10 cellular contexts compared by ENCODE assay signal in genomic region chr15:60795889-60796288, GRCh38.
DNase-seq lines count a peak whose midpoint lies in the region; ATAC-seq lines count a peak whose summit lies in the region.
"Had no signal": no experiment of that assay in that cellular context is flagged by ENCODE, and none has a peak within 500 bp of the region (broad histone marks: within the 10 kb centered on the region; RNA-seq: fewer than 3 reads in every experiment).

No MANE protein-coding gene starts in this region.

- no peak overlapping the region for H2BK12ac ChIP-seq in neuronal stem cell (ENCODE audit: low read length)

- H3K18ac ChIP-seq in neuronal stem cell (ENCODE audit: low read length), result no peak overlapping the region

- H3K23ac ChIP-seq in neuronal stem cell (ENCODE audit: low read depth, low read length, poor library complexity), result no peak overlapping the region

- no peak overlapping the region for H2AK5ac ChIP-seq in neuronal stem cell (ENCODE audit: low read depth, low read length)

- no peaks in the 10 kb centered on the region for H3K79me1 ChIP-seq in neuronal stem cell (ENCODE audit: low read depth, low read length)

- in situ Hi-C loops in HAP-1 (cut with MboI; ENCODE audit: low sequenced_read_pairs), result no loop called here

- no peak overlapping the region for H3K27ac ChIP-seq in neuronal stem cell (replicated peaks; ENCODE audit: low read length)

- POLR2A ChIA-PET in activated CD4-positive, alpha-beta memory T cell treated with anti-CD3 and anti-CD28 coated beads for 36 hours (lab: Charles Lee), result interaction anchor here (0.6 to 2.0 kb wide), 14 partner anchors 11 to 222 kb away, joined by 3 to 13 read pairs (median 4); no protein-coding TSS in a partner anchor
- POLR2A ChIA-PET in activated CD4-positive, alpha-beta memory T cell treated with anti-CD3 and anti-CD28 coated beads, Interleukin-2, amount 10 ng/mL, durations not matched to agents 7 days and 5 days (lab: Charles Lee), result no interaction called here

- H3K9ac ChIP-seq in neuronal stem cell (ENCODE audit: low read depth, low read length, poor library complexity), result no peak overlapping the region

- H3K4me1 ChIP-seq in neuronal stem cell (ENCODE audit: control insufficient read depth in 2 of 2, insufficient read depth in 1 of 2, low read depth in 1 of 2, low read length in 2 of 2) (peaks cover 0 to 4% of the 10 kb centered on the region in 2 donors), HAP-1 (0 out of 2 replicates have a peak, but pooled peaks cover 7% of the 10 kb centered on the region)

- H2AFZ ChIP-seq in neuronal stem cell (ENCODE audit: low read length), result no peak overlapping the region

- H3K27ac Mint-ChIP-seq in activated CD4-positive, alpha-beta memory T cell treated with anti-CD3 and anti-CD28 coated beads for 36 hours, result peak overlapping the region; percentile 89
- no peak overlapping the region for H3K27ac Mint-ChIP-seq in activated CD4-positive, alpha-beta memory T cell treated with anti-CD3 and anti-CD28 coated beads, Interleukin-2, amount 10 ng/mL, durations not matched to agents 7 days and 5 days

- H3K9me3 Mint-ChIP-seq in activated CD4-positive, alpha-beta memory T cell treated with anti-CD3 and anti-CD28 coated beads for 36 hours, result peaks cover 36% of the 10 kb centered on the region
- H3K9me3 Mint-ChIP-seq in activated CD4-positive, alpha-beta memory T cell treated with anti-CD3 and anti-CD28 coated beads, Interleukin-2, amount 10 ng/mL, durations not matched to agents 7 days and 5 days, result peaks cover 20% of the 10 kb centered on the region

- H3K36me3 ChIP-seq in neuronal stem cell (replicated peaks in 1 of 2; ENCODE audit: control insufficient read depth in 2 of 2, insufficient read depth in 2 of 2, low read length in 2 of 2) (no peaks in the 10 kb centered on the region), HAP-1 (replicated peaks) (no peaks in the 10 kb centered on the region)

- H4K91ac ChIP-seq in neuronal stem cell (ENCODE audit: low read depth, low read length, poor library complexity), result no peak overlapping the region

- no peaks in the 10 kb centered on the region for H3K9me3 ChIP-seq in neuronal stem cell (replicated peaks in 1 of 2; ENCODE audit: control insufficient read depth in 2 of 2, insufficient read depth in 1 of 2, low read depth in 1 of 2, low read length in 2 of 2)
- no peaks in the 10 kb centered on the region for H3K9me3 ChIP-seq in HAP-1

- H3K4me3 Mint-ChIP-seq in activated CD4-positive, alpha-beta memory T cell treated with anti-CD3 and anti-CD28 coated beads for 36 hours, result peak overlapping the region; percentile 27
- no peak overlapping the region for H3K4me3 Mint-ChIP-seq in activated CD4-positive, alpha-beta memory T cell treated with anti-CD3 and anti-CD28 coated beads, Interleukin-2, amount 10 ng/mL, durations not matched to agents 7 days and 5 days

- H3K36me3 Mint-ChIP-seq in activated CD4-positive, alpha-beta memory T cell treated with anti-CD3 and anti-CD28 coated beads for 36 hours, result peaks cover 37% of the 10 kb centered on the region
- no peaks in the 10 kb centered on the region for H3K36me3 Mint-ChIP-seq in activated CD4-positive, alpha-beta memory T cell treated with anti-CD3 and anti-CD28 coated beads, Interleukin-2, amount 10 ng/mL, durations not matched to agents 7 days and 5 days (ENCODE audit: low read depth)

- CTCF ChIA-PET in activated CD4-positive, alpha-beta memory T cell treated with anti-CD3 and anti-CD28 coated beads for 36 hours (lab: Charles Lee), result interaction anchor here (0.6 to 2.1 kb wide), 7 partner anchors 9 to 288 kb away, joined by 3 to 11 read pairs (median 3); no protein-coding TSS in a partner anchor
- CTCF ChIA-PET in activated CD4-positive, alpha-beta memory T cell treated with anti-CD3 and anti-CD28 coated beads, Interleukin-2, amount 10 ng/mL, durations not matched to agents 7 days and 5 days (lab: Charles Lee), result interaction anchor here (1.2 kb wide), 1 partner anchor 8 kb away, joined by 3 read pairs; no protein-coding TSS in a partner anchor

- no peak overlapping the region for H3K4me3 ChIP-seq in neuronal stem cell (ENCODE audit: low read length in 2 of 2)
- H3K4me3 ChIP-seq in HAP-1, result no peak overlapping the region

- DNase-seq in activated CD4-positive, alpha-beta memory T cell treated with anti-CD3 and anti-CD28 coated beads for 36 hours, result peak; percentile 74
- DNase-seq in activated CD4-positive, alpha-beta memory T cell treated with anti-CD3 and anti-CD28 coated beads, Interleukin-2, amount 10 ng/mL, durations not matched to agents 7 days and 5 days, result no peak
- peak; percentile 57 for DNase-seq in stimulated activated CD4-positive, alpha-beta T cell treated with anti-CD3 and anti-CD28 coated beads, Interleukin-4, amount 100 ng/mL, for 24 hours
- DNase-seq in neuronal stem cell (ENCODE audit: low spot score) (no peak), HAP-1 (ENCODE audit: low spot score in 2 of 2) (no peak), HT-29 (ENCODE audit: low spot score) (no peak)
- DNase-seq: NCI-H82 had no signal

- H4K8ac ChIP-seq in neuronal stem cell (ENCODE audit: low read depth, low read length), result no peak overlapping the region

- no peak overlapping the region for H2BK5ac ChIP-seq in neuronal stem cell (ENCODE audit: low read length)

- peak; percentile 79 for ATAC-seq in GM21737 (IDR thresholded peaks at IDR 0.05; ENCODE audit: unreplicated experiment)
- peak; percentile 94 for ATAC-seq in HG03521 (IDR thresholded peaks at IDR 0.05; ENCODE audit: unreplicated experiment)
- ATAC-seq: HCT116 had no signal

- no peaks in the 10 kb centered on the region for H3K27me3 Mint-ChIP-seq in activated CD4-positive, alpha-beta memory T cell treated with anti-CD3 and anti-CD28 coated beads for 36 hours
- H3K27me3 Mint-ChIP-seq in activated CD4-positive, alpha-beta memory T cell treated with anti-CD3 and anti-CD28 coated beads, Interleukin-2, amount 10 ng/mL, durations not matched to agents 7 days and 5 days, result no peaks in the 10 kb centered on the region

- H2BK15ac ChIP-seq in neuronal stem cell (ENCODE audit: low read length), result no peak overlapping the region

- H2BK120ac ChIP-seq in neuronal stem cell (ENCODE audit: low read depth, low read length), result no peak overlapping the region

- H3K4me1 Mint-ChIP-seq in activated CD4-positive, alpha-beta memory T cell treated with anti-CD3 and anti-CD28 coated beads for 36 hours (ENCODE audit: low read depth), result peaks cover 83% of the 10 kb centered on the region
- peaks cover 45% of the 10 kb centered on the region for H3K4me1 Mint-ChIP-seq in activated CD4-positive, alpha-beta memory T cell treated with anti-CD3 and anti-CD28 coated beads, Interleukin-2, amount 10 ng/mL, durations not matched to agents 7 days and 5 days

- no CpG with 5 or more reads among the region's 4 CpGs for WGBS in neuronal stem cell (ENCODE audit: extremely low coverage in 2 of 2, insufficient read length in 2 of 2, insufficient replicate concordance in 1 of 2), 2 donors

- H3K27me3 ChIP-seq in neuronal stem cell (ENCODE audit: control insufficient read depth in 3 of 3, insufficient read depth in 3 of 3, low read depth in 1 of 3, low read length in 3 of 3), result peaks cover 0 to 9% (median 0%) of the 10 kb centered on the region in 3 experiments
- H3K27me3 ChIP-seq in HAP-1 (ENCODE audit: low read depth), result no peaks in the 10 kb centered on the region

- no peak overlapping the region for H3K4me2 ChIP-seq in neuronal stem cell (ENCODE audit: insufficient read depth, low read length, poor library complexity, severe bottlenecking)

- no peak overlapping the region for H3K14ac ChIP-seq in neuronal stem cell (ENCODE audit: low read length)

- no peak overlapping the region for H3K4ac ChIP-seq in neuronal stem cell (ENCODE audit: low read length)

- intact Hi-C loops in activated CD4-positive, alpha-beta memory T cell treated with anti-CD3 and anti-CD28 coated beads for 36 hours (cut with micrococcal nuclease), result loop anchor here (2.0 to 5.0 kb wide), 2 partner anchors 245 to 404 kb away; no protein-coding TSS in a partner anchor

Comparison
In these comparisons a context has a peak if more than half of its experiments do, and no peak if none do; other contexts are left out.
1. DNase-seq: peak in activated CD4-positive, alpha-beta memory T cell treated with anti-CD3 and anti-CD28 coated beads for 36 hours (single experiment) and stimulated activated CD4-positive, alpha-beta T cell treated with anti-CD3 and anti-CD28 coated beads, Interleukin-4, amount 100 ng/mL, for 24 hours (single experiment); none in activated CD4-positive, alpha-beta memory T cell treated with anti-CD3 and anti-CD28 coated beads, Interleukin-2, amount 10 ng/mL, durations not matched to agents 7 days and 5 days (single experiment), neuronal stem cell (single experiment), HAP-1 (0 of 2) and HT-29 (single experiment).